Comparison of ENCODE assay signal across 9 cellular contexts in the genomic region with DNA sequence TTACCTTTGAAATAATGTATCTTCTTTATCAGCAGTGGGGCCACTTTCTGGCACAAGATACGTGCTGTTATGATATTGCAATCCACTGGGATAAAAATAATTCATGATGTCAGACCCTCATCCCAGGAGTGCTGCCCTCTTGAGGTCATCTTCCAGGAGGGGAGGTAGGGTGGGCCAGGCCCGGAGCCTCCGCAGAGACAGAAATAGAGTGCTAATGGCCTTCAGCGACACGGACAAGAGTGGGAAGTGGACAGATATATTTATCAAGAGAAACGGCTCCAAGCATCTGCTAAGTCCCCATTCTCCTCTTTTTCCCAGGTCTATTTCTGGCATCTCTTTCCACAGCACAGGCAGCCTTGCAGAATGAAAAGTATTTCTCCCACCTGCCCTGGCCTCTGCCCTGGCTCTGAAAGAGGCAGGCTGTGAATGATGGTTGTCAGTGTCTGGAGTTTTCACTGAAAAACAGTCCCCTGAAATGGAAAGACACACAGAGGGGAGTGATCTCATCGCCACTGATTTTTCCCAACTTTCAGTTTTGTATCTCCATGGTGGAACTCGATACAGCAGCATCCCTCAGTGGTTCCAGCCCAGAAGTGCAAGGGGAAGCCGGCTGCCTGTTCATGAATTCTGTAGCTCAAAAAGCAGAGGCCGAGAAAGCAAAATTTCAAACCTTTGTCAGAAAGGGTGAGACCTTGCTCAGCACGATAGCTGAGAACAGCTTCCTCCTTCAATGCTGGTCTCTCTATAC.
DNase-seq lines count a peak whose midpoint lies in the region; ATAC-seq, FAIRE-seq and TF ChIP-seq lines count a peak whose summit lies in the region.
"Had no signal": no experiment of that assay in that cellular context is flagged by ENCODE, and none has a peak within 500 bp of the region (broad histone marks: within the 10 kb centered on the region; RNA-seq: fewer than 3 reads in every experiment).

No MANE protein-coding gene starts in this region.

- H3K9me3 Mint-ChIP-seq in astrocyte (ENCODE audit: unreplicated experiment): no peaks in the 10 kb centered on the region

- H3K4me3 Mint-ChIP-seq in astrocyte (ENCODE audit: unreplicated experiment): no peak overlapping the region

- H2AFZ ChIP-seq in MM.1S (ENCODE audit: low read length): peak overlapping the region; percentile 28; the same call in 1 of the 2 replicates
- peak overlapping the region; percentile 60 for H2AFZ ChIP-seq in astrocyte (ENCODE audit: low read depth, low read length)

- TF ChIP-seq POLR2A in prostate gland (IDR thresholded peaks at IDR 0.05): no peak

- ATAC-seq in HG03280 (IDR thresholded peaks at IDR 0.05; ENCODE audit: unreplicated experiment): no peak
- no peak for ATAC-seq in GM21737 (IDR thresholded peaks at IDR 0.05; ENCODE audit: unreplicated experiment)

- H3K27ac Mint-ChIP-seq in astrocyte (ENCODE audit: unreplicated experiment): peak overlapping the region; percentile 2

- no peaks in the 10 kb centered on the region for H3K36me3 ChIP-seq in MM.1S (replicated peaks; ENCODE audit: insufficient read depth, low read length)
- no peaks in the 10 kb centered on the region for H3K36me3 ChIP-seq in astrocyte (ENCODE audit: insufficient read depth, low read length)
- no peaks in the 10 kb centered on the region for H3K36me3 ChIP-seq in prostate gland

- H3K27me3 ChIP-seq in MM.1S (replicated peaks; ENCODE audit: insufficient read depth, low read length) (no peaks in the 10 kb centered on the region), astrocyte (ENCODE audit: insufficient read depth, low read length) (no peaks in the 10 kb centered on the region), prostate gland (replicated peaks; ENCODE audit: insufficient read depth) (no peaks in the 10 kb centered on the region)

- H3K9me2 ChIP-seq in MM.1S (replicated peaks; ENCODE audit: insufficient read depth, low read length): no peaks in the 10 kb centered on the region

- intact Hi-C loops in prostate gland (cut with DNase I): loop anchor here (1.0 kb wide), 1 partner anchor 568 kb away; no protein-coding TSS in a partner anchor

- TF ChIP-seq CTCF in MM.1S (IDR thresholded peaks at IDR 0.05; ENCODE audit: low read length) (no peak), astrocyte (IDR thresholded peaks at IDR 0.05; ENCODE audit: insufficient read depth, low read depth, low read length) (peak; percentile 55), prostate gland (IDR thresholded peaks at IDR 0.05) (peak in 1 of 4 experiments; percentile 34)

- peaks cover 11% of the 10 kb centered on the region for H3K4me1 Mint-ChIP-seq in astrocyte (ENCODE audit: low read depth, unreplicated experiment)

- H3K4me2 ChIP-seq in MM.1S (ENCODE audit: low read depth, low read length) (no peak overlapping the region), astrocyte (ENCODE audit: low read length) (peak overlapping the region; percentile 77)

- H3K27ac ChIP-seq in MM.1S (ENCODE audit: low read length) (no peak overlapping the region), astrocyte (ENCODE audit: low read depth, low read length) (no peak overlapping the region), prostate gland (peak overlapping the region in 1 of 2 donors; percentile 27)

- FAIRE-seq in astrocyte (lab: Jason Lieb, UNC): no peak

- H3K4me1 ChIP-seq in MM.1S (ENCODE audit: low read length): no peaks in the 10 kb centered on the region
- H3K4me1 ChIP-seq in astrocyte (ENCODE audit: insufficient read depth, low read length): no peaks in the 10 kb centered on the region
- H3K4me1 ChIP-seq in prostate gland (replicated peaks): no peaks in the 10 kb centered on the region

- H3K79me2 ChIP-seq in MM.1S (ENCODE audit: low read length) (no peaks in the 10 kb centered on the region), astrocyte (ENCODE audit: insufficient read depth, low read length) (no peaks in the 10 kb centered on the region)

- H3K9ac ChIP-seq in MM.1S (ENCODE audit: low read length) (no peak overlapping the region), astrocyte (ENCODE audit: low read length) (peak overlapping the region; percentile 62)

- DNase-seq in MM.1S (no peak), astrocyte (ENCODE audit: low read depth) (peak; percentile 42), iPS-NIHi7 (ENCODE audit: extremely low spot score) (peak; percentile 42), stromal cell of bone marrow (ENCODE audit: low read depth) (peak; percentile 18), prostate gland (ENCODE audit: low spot score) (no peak), T-helper 9 cell (no peak)
- DNase-seq: stimulated activated CD4-positive, alpha-beta T cell treated with anti-CD3 and anti-CD28 coated beads, Interleukin-12 subunit alpha, Interleukin-12 subunit beta, amount 100 ng/mL, for 4 hours had no signal

- no peaks in the 10 kb centered on the region for H3F3A ChIP-seq in MM.1S (ENCODE audit: insufficient read depth, low read length)

- no peaks in the 10 kb centered on the region for H3K36me3 Mint-ChIP-seq in astrocyte (ENCODE audit: low read depth, unreplicated experiment)

- H3K9me3 ChIP-seq in MM.1S (replicated peaks; ENCODE audit: insufficient read depth, low read length): no peaks in the 10 kb centered on the region
- H3K9me3 ChIP-seq in astrocyte (ENCODE audit: insufficient read depth, low read depth, low read length): no peaks in the 10 kb centered on the region
- no peaks in the 10 kb centered on the region for H3K9me3 ChIP-seq in prostate gland

- H4K20me1 ChIP-seq in MM.1S (ENCODE audit: insufficient read depth, low read length): no peaks in the 10 kb centered on the region
- no peaks in the 10 kb centered on the region for H4K20me1 ChIP-seq in astrocyte (ENCODE audit: insufficient read depth, low read length)

- WGBS in prostate gland: 32% methylated on average over 11 of the region's 11 CpGs

- H3K4me3 ChIP-seq in MM.1S (ENCODE audit: low read length) (no peak overlapping the region), astrocyte (ENCODE audit: insufficient read depth, low read depth, low read length) (peak overlapping the region; percentile 21), prostate gland (no peak overlapping the region)

- H3K27me3 Mint-ChIP-seq in astrocyte (ENCODE audit: low read depth, unreplicated experiment): no peaks in the 10 kb centered on the region

Comparison
In these comparisons a context has a peak if more than half of its experiments do, and no peak if none do; other contexts are left out.
1. DNase-seq: peak in astrocyte (single experiment), iPS-NIHi7 (single experiment) and stromal cell of bone marrow (single experiment); none in MM.1S (single experiment), prostate gland (single experiment) and T-helper 9 cell (single experiment).